ENCODE assay signal across 1 cellular context in the genomic region with DNA sequence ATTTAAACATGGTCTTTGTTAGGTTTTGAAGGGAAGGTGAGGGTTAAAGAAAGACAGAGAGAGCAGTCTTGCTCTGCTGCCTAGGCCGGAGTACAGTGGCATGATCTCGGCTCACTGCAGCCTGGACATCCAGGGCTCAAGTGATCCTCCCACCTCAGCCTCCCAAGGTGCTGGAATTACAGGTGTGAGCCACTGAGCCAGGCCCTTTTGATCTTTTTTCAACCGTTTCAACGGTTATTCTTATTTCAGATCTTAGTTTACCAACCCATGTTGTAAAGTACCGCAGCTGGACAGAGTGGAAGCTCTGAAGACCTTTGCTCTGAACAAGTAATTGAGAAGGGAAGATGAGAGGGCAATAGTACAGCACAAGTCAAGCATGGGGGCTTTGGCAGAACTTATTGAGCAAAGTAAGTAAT.
TF ChIP-seq lines count a peak whose summit lies in the region.

No MANE protein-coding gene starts in this region.

TF ChIP-seq in GM12878, 131 proteins besides CTCF, POLR2A, EP300 and RAD21 (continued from another document):
- TF ChIP-seq, protein P1, sequence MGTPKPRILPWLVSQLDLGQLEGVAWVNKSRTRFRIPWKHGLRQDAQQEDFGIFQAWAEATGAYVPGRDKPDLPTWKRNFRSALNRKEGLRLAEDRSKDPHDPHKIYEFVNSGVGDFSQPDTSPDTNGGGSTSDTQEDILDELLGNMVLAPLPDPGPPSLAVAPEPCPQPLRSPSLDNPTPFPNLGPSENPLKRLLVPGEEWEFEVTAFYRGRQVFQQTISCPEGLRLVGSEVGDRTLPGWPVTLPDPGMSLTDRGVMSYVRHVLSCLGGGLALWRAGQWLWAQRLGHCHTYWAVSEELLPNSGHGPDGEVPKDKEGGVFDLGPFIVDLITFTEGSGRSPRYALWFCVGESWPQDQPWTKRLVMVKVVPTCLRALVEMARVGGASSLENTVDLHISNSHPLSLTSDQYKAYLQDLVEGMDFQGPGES (IDR thresholded peaks at IDR 0.05), result no peak
- no peak for TF ChIP-seq CBFB (IDR thresholded peaks at IDR 0.05; ENCODE audit: low read depth)
- TF ChIP-seq ZNF207 (IDR thresholded peaks at IDR 0.05; ENCODE audit: borderline replicate concordance), result no peak
- TF ChIP-seq CREB1 (IDR thresholded peaks at IDR 0.05; ENCODE audit: low read depth), result no peak
- TF ChIP-seq ZBED1 (IDR thresholded peaks at IDR 0.05; ENCODE audit: borderline replicate concordance), result no peak
- no peak for TF ChIP-seq TCF7 (IDR thresholded peaks at IDR 0.05; ENCODE audit: borderline replicate concordance)
- TF ChIP-seq, protein P2, sequence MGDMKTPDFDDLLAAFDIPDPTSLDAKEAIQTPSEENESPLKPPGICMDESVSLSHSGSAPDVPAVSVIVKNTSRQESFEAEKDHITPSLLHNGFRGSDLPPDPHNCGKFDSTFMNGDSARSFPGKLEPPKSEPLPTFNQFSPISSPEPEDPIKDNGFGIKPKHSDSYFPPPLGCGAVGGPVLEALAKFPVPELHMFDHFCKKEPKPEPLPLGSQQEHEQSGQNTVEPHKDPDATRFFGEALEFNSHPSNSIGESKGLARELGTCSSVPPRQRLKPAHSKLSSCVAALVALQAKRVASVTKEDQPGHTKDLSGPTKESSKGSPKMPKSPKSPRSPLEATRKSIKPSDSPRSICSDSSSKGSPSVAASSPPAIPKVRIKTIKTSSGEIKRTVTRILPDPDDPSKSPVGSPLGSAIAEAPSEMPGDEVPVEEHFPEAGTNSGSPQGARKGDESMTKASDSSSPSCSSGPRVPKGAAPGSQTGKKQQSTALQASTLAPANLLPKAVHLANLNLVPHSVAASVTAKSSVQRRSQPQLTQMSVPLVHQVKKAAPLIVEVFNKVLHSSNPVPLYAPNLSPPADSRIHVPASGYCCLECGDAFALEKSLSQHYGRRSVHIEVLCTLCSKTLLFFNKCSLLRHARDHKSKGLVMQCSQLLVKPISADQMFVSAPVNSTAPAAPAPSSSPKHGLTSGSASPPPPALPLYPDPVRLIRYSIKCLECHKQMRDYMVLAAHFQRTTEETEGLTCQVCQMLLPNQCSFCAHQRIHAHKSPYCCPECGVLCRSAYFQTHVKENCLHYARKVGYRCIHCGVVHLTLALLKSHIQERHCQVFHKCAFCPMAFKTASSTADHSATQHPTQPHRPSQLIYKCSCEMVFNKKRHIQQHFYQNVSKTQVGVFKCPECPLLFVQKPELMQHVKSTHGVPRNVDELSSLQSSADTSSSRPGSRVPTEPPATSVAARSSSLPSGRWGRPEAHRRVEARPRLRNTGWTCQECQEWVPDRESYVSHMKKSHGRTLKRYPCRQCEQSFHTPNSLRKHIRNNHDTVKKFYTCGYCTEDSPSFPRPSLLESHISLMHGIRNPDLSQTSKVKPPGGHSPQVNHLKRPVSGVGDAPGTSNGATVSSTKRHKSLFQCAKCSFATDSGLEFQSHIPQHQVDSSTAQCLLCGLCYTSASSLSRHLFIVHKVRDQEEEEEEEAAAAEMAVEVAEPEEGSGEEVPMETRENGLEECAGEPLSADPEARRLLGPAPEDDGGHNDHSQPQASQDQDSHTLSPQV (IDR thresholded peaks at IDR 0.05), result no peak
- TF ChIP-seq WRNIP1 (IDR thresholded peaks at IDR 0.05; ENCODE audit: borderline replicate concordance, low read depth, low read length), result no peak
- TF ChIP-seq, protein P3, sequence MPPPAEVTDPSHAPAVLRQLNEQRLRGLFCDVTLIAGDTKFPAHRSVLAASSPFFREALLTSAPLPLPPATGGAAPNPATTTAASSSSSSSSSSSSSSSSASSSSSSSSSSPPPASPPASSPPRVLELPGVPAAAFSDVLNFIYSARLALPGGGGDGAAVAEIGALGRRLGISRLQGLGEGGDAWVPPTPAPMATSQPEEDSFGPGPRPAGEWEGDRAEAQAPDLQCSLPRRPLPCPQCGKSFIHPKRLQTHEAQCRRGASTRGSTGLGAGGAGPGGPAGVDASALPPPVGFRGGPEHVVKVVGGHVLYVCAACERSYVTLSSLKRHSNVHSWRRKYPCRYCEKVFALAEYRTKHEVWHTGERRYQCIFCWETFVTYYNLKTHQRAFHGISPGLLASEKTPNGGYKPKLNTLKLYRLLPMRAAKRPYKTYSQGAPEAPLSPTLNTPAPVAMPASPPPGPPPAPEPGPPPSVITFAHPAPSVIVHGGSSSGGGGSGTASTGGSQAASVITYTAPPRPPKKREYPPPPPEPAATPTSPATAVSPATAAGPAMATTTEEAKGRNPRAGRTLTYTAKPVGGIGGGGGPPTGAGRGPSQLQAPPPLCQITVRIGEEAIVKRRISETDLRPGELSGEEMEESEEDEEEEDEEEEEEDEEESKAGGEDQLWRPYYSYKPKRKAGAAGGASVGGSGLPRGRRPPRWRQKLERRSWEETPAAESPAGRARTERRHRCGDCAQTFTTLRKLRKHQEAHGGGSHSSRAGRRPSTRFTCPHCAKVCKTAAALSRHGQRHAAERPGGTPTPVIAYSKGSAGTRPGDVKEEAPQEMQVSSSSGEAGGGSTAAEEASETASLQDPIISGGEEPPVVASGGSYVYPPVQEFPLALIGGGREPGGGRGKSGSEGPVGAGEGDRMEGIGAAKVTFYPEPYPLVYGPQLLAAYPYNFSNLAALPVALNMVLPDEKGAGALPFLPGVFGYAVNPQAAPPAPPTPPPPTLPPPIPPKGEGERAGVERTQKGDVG (CRISPR knock-in tag; IDR thresholded peaks at IDR 0.05), result no peak
- TF ChIP-seq, protein P4, sequence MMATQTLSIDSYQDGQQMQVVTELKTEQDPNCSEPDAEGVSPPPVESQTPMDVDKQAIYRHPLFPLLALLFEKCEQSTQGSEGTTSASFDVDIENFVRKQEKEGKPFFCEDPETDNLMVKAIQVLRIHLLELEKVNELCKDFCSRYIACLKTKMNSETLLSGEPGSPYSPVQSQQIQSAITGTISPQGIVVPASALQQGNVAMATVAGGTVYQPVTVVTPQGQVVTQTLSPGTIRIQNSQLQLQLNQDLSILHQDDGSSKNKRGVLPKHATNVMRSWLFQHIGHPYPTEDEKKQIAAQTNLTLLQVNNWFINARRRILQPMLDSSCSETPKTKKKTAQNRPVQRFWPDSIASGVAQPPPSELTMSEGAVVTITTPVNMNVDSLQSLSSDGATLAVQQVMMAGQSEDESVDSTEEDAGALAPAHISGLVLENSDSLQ (IDR thresholded peaks at IDR 0.05), result no peak
